ENCODE assay signal across 1 cellular context in genomic region chr2:160737247-160737646, GRCh38.
TF ChIP-seq lines count a peak whose summit lies in the region.

No MANE protein-coding gene starts in this region.

TF ChIP-seq in WTC11, 78 proteins besides CTCF, POLR2A, EP300 and RAD21 (continued from another document):
- TF ChIP-seq ZBTB21 (CRISPR knock-in tag; IDR thresholded peaks at IDR 0.05; ENCODE audit: borderline replicate concordance) (no peak), CBFB (CRISPR knock-in tag; IDR thresholded peaks at IDR 0.05; ENCODE audit: low read depth) (no peak), USF1 (CRISPR knock-in tag; IDR thresholded peaks at IDR 0.05) (no peak), ZSCAN18 (CRISPR knock-in tag; IDR thresholded peaks at IDR 0.05) (no peak)
